Comparison of ENCODE assay signal across 27 cellular contexts in genomic region chr5:143473481-143473880, GRCh38.
DNase-seq lines count a peak whose midpoint lies in the region; ATAC-seq, FAIRE-seq and TF ChIP-seq lines count a peak whose summit lies in the region.
"Had no signal": no experiment of that assay in that cellular context is flagged by ENCODE, and none has a peak within 500 bp of the region (broad histone marks: within the 10 kb centered on the region; RNA-seq: fewer than 3 reads in every experiment).

No MANE protein-coding gene starts in this region.

- H3K9ac ChIP-seq in kidney (ENCODE audit: low read length in 2 of 2), result no peak overlapping the region
- H3K9ac ChIP-seq: BLaER1 had no signal

- FAIRE-seq in kidney (lab: Jason Lieb, UNC), result peak; percentile 35
- FAIRE-seq in pancreas (lab: Jason Lieb, UNC), result peak; percentile 47
- no peak for FAIRE-seq in RCC 7860 (lab: Jason Lieb, UNC)
- FAIRE-seq: A204.1, D721Med, GM12892, GM18507 had no signal

- intact Hi-C loops in kidney (cut with DNase I), result no loop called here
- intact Hi-C loops in pancreas (cut with DNase I), result no loop called here

- POLR2A ChIA-PET in WTC11 (lab: Charles Lee), result no interaction called here

- H3K9me3 Mint-ChIP-seq in WTC11, result peaks cover 8% of the 10 kb centered on the region
- H3K9me3 Mint-ChIP-seq: CD4-positive, alpha-beta T cell; CD8-positive, alpha-beta T cell had no signal

- H3K4me3 ChIP-seq in kidney (ENCODE audit: low read length in 2 of 2), result no peak overlapping the region
- H3K4me3 ChIP-seq in pancreas, result no peak overlapping the region
- H3K4me3 ChIP-seq: BLaER1, GM12878 had no signal

- TF ChIP-seq CTCF in WTC11 (IDR thresholded peaks at IDR 0.05), result no peak
- no peak for TF ChIP-seq CTCF in kidney (IDR thresholded peaks at IDR 0.05; ENCODE audit: borderline replicate concordance, extremely low read depth, insufficient read depth)
- TF ChIP-seq CTCF in pancreas (IDR thresholded peaks at IDR 0.05), result no peak

- no peaks in the 10 kb centered on the region for H3K4me1 Mint-ChIP-seq in WTC11

- CTCF ChIA-PET in WTC11 (lab: Charles Lee), result no interaction called here

- no peaks in the 10 kb centered on the region for H3K36me3 ChIP-seq in kidney (ENCODE audit: control insufficient read depth in 1 of 2, insufficient read depth in 2 of 2, low read length in 2 of 2)
- no peaks in the 10 kb centered on the region for H3K36me3 ChIP-seq in pancreas
- H3K36me3 ChIP-seq: BE2C, BLaER1 had no signal

- H3K4me1 ChIP-seq in kidney (ENCODE audit: control insufficient read depth in 1 of 2, insufficient read depth in 1 of 2, low read depth in 1 of 2, low read length in 2 of 2), result no peaks in the 10 kb centered on the region
- H3K4me1 ChIP-seq in pancreas, result no peaks in the 10 kb centered on the region
- H3K4me1 ChIP-seq: BE2C, BLaER1, Caco-2 had no signal

- H3K27ac ChIP-seq in kidney (ENCODE audit: low read depth in 2 of 2, low read length in 2 of 2), result no peak overlapping the region
- H3K27ac ChIP-seq in pancreas, result no peak overlapping the region
- H3K27ac ChIP-seq: BLaER1, C4-2B had no signal

- H3K36me3 Mint-ChIP-seq in WTC11, result no peaks in the 10 kb centered on the region
- H3K36me3 Mint-ChIP-seq: CD8-positive, alpha-beta T cell had no signal

- ATAC-seq in WTC11 (no peak), pancreas (no peak), HG02610 (IDR thresholded peaks at IDR 0.05; ENCODE audit: unreplicated experiment) (no peak)
- ATAC-seq: CD8-positive, alpha-beta T cell; GM12878 had no signal

- H3K9me3 ChIP-seq in kidney (ENCODE audit: control insufficient read depth in 1 of 2, low read length in 2 of 2), result no peaks in the 10 kb centered on the region
- no peaks in the 10 kb centered on the region for H3K9me3 ChIP-seq in pancreas
- H3K9me3 ChIP-seq: BE2C, BLaER1, Caco-2 had no signal

- 86% methylated on average over 5 of the region's 5 CpGs for WGBS in pancreas, 2 donors

- H3K27me3 ChIP-seq in pancreas, result no peaks in the 10 kb centered on the region
- H3K27me3 ChIP-seq: BE2C, BLaER1 had no signal

- no peak overlapping the region for H3K4me3 Mint-ChIP-seq in WTC11
- H3K4me3 Mint-ChIP-seq: CD4-positive, alpha-beta T cell; CD8-positive, alpha-beta T cell had no signal

- no peak overlapping the region for H3K27ac Mint-ChIP-seq in WTC11
- H3K27ac Mint-ChIP-seq: CD4-positive, alpha-beta T cell; CD8-positive, alpha-beta T cell had no signal

- DNase-seq in WTC11 (ENCODE audit: low spot score) (no peak), kidney (no peak), pancreas (no peak), superior temporal gyrus (ENCODE audit: extremely low spot score) (no peak), RCC 7860 (ENCODE audit: low spot score) (no peak)
- DNase-seq: 8988T; ACHN; BE2C; Caco-2; Calu3; CD4-positive, alpha-beta T cell; CD8-positive, alpha-beta T cell; DMS 273 treated with DMSO at 0.1 percent for 48 hours; DMS153; DMS53; DMS79; DND-41; EL; GDM1 had no signal

- H3K27me3 Mint-ChIP-seq in WTC11 (ENCODE audit: low read depth), result no peaks in the 10 kb centered on the region
- H3K27me3 Mint-ChIP-seq: CD4-positive, alpha-beta T cell had no signal

TF ChIP-seq in WTC11, 78 proteins besides CTCF, POLR2A, EP300 and RAD21:
- TF ChIP-seq HMGA2 (CRISPR knock-in tag; IDR thresholded peaks at IDR 0.05), result peak; percentile 91
- TF ChIP-seq ZNF121 (CRISPR knock-in tag; IDR thresholded peaks at IDR 0.05), result no peak
